Comparison of ENCODE assay signal across 11 cellular contexts in genomic region chr4:98510757-98511517, GRCh38.
DNase-seq lines count a peak whose midpoint lies in the region; ATAC-seq, FAIRE-seq and TF ChIP-seq lines count a peak whose summit lies in the region.
"Had no signal": no experiment of that assay in that cellular context is flagged by ENCODE, and none has a peak within 500 bp of the region (broad histone marks: within the 10 kb centered on the region; RNA-seq: fewer than 3 reads in every experiment).

No MANE protein-coding gene starts in this region.

- POLR2A ChIA-PET in activated CD8-positive, alpha-beta T cell treated with anti-CD3 and anti-CD28 coated beads for 36 hours (lab: Charles Lee) = interaction anchor here (1.5 kb wide), 1 partner anchor 43 kb away, joined by 3 read pairs; no protein-coding TSS in a partner anchor

- DNase-seq in stimulated activated CD4-positive, alpha-beta T cell treated with anti-CD3 and anti-CD28 coated beads, Interleukin-1b, Interleukin-23, amount 100 ng/mL, for 48 hours = peak; percentile 50
- DNase-seq in stimulated activated CD4-positive, alpha-beta T cell treated with anti-CD3 and anti-CD28 coated beads, Interleukin-4, amount 100 ng/mL, for 4 hours = no peak
- peak; percentile 57 for DNase-seq in activated CD8-positive, alpha-beta T cell treated with anti-CD3 and anti-CD28 coated beads for 36 hours
- DNase-seq in fibroblast of lung (ENCODE audit: low read depth in 2 of 2) (peak; percentile 94 to 95), HTR-8/SVneo (ENCODE audit: insufficient read length, low spot score) (no peak), inferior parietal cortex (ENCODE audit: extremely low spot score) (no peak), dorsolateral prefrontal cortex (no peak), NCI-H1694 (lab: John Stamatoyannopoulos, UW) (no peak)
- DNase-seq: CD4-positive, alpha-beta memory T cell; right cardiac atrium had no signal

- no peak overlapping the region for H3K9ac ChIP-seq in fibroblast of lung (ENCODE audit: insufficient read depth, low read length)

- no peaks in the 10 kb centered on the region for H3K27me3 Mint-ChIP-seq in activated CD8-positive, alpha-beta T cell treated with anti-CD3 and anti-CD28 coated beads for 36 hours
- H3K27me3 Mint-ChIP-seq: CD4-positive, alpha-beta memory T cell had no signal

- peaks cover 59% of the 10 kb centered on the region for H3K4me1 Mint-ChIP-seq in activated CD8-positive, alpha-beta T cell treated with anti-CD3 and anti-CD28 coated beads for 36 hours (ENCODE audit: low read depth)

- no peaks in the 10 kb centered on the region for H3K9me3 Mint-ChIP-seq in activated CD8-positive, alpha-beta T cell treated with anti-CD3 and anti-CD28 coated beads for 36 hours
- H3K9me3 Mint-ChIP-seq: CD4-positive, alpha-beta memory T cell had no signal

- peak overlapping the region; percentile 0 for H3K4me3 Mint-ChIP-seq in activated CD8-positive, alpha-beta T cell treated with anti-CD3 and anti-CD28 coated beads for 36 hours

- no peak overlapping the region for H2AFZ ChIP-seq in fibroblast of lung (ENCODE audit: low read length)

- peaks cover 4% of the 10 kb centered on the region for H3K36me3 Mint-ChIP-seq in activated CD8-positive, alpha-beta T cell treated with anti-CD3 and anti-CD28 coated beads for 36 hours (ENCODE audit: low read depth)

- no peak for TF ChIP-seq CTCF in activated CD8-positive, alpha-beta T cell treated with anti-CD3 and anti-CD28 coated beads for 36 hours (IDR thresholded peaks at IDR 0.05)
- TF ChIP-seq CTCF in fibroblast of lung (conservative IDR thresholded peaks at IDR 0.05 in 1 of 2, IDR thresholded peaks at IDR 0.05 in 1 of 2; ENCODE audit: low read depth in 1 of 2, low read length in 2 of 2) (no peak), dorsolateral prefrontal cortex (IDR thresholded peaks at IDR 0.05 in 54 of 56, conservative IDR thresholded peaks at IDR 0.05 in 2 of 56; ENCODE audit: low read depth in 1 of 56, partially characterized antibody in 56 of 56) (no peak)

- H3K79me2 ChIP-seq in fibroblast of lung (ENCODE audit: control insufficient read depth, insufficient read depth, low read length) = peaks cover 52% of the 10 kb centered on the region

- H3K4me2 ChIP-seq in fibroblast of lung (ENCODE audit: extremely low read depth, insufficient read depth, low read length) = peak overlapping the region; percentile 16

- peak overlapping the region; percentile 38 for H3K27ac ChIP-seq in fibroblast of lung (ENCODE audit: insufficient read depth, low read length)
- H3K27ac ChIP-seq in dorsolateral prefrontal cortex = peak overlapping the region in 8 of 59 donors; percentile 3 to 43 (median 12)

- peak overlapping the region; percentile 58 for H3K27ac Mint-ChIP-seq in activated CD8-positive, alpha-beta T cell treated with anti-CD3 and anti-CD28 coated beads for 36 hours

- H3K4me3 ChIP-seq in fibroblast of lung (replicated peaks in 1 of 4; ENCODE audit: control extremely low read depth in 1 of 4, insufficient read depth in 1 of 4, low read depth in 3 of 4, low read length in 4 of 4) (peak overlapping the region in 1 of 4 experiments; percentile 11), dorsolateral prefrontal cortex (no peak overlapping the region)

- CTCF ChIA-PET in activated CD8-positive, alpha-beta T cell treated with anti-CD3 and anti-CD28 coated beads for 36 hours (lab: Charles Lee) = interaction anchor here (1.2 kb wide), 1 partner anchor 40 kb away, joined by 3 read pairs; no protein-coding TSS in a partner anchor

- intact Hi-C loops in activated CD8-positive, alpha-beta T cell treated with anti-CD3 and anti-CD28 coated beads for 36 hours (cut with micrococcal nuclease) = loop anchor here (5.0 kb wide), 1 partner anchor 91 kb away; no protein-coding TSS in a partner anchor
- intact Hi-C loops in dorsolateral prefrontal cortex (cut with DNase I) = no loop called here

- ATAC-seq in activated CD8-positive, alpha-beta T cell treated with anti-CD3 and anti-CD28 coated beads for 36 hours = peak; percentile 79
- ATAC-seq: right cardiac atrium had no signal

- no peak for FAIRE-seq in HTR-8/SVneo (lab: Jason Lieb, UNC)
- FAIRE-seq: islet of Langerhans had no signal

- H4K20me1 ChIP-seq in fibroblast of lung (ENCODE audit: control insufficient read depth, extremely low read depth, insufficient read depth, low read length) = no peaks in the 10 kb centered on the region

- H3K4me1 ChIP-seq in fibroblast of lung (ENCODE audit: control insufficient read depth, extremely low read depth, insufficient read depth, low read length) = peaks cover 13% of the 10 kb centered on the region

- H3K36me3 ChIP-seq in fibroblast of lung (ENCODE audit: control insufficient read depth, insufficient read depth, low read length) = no peaks in the 10 kb centered on the region

- H3K27me3 ChIP-seq in fibroblast of lung (ENCODE audit: control insufficient read depth, insufficient read depth, low read length) (no peaks in the 10 kb centered on the region), dorsolateral prefrontal cortex (no peaks in the 10 kb centered on the region)

- H3K9me3 ChIP-seq in fibroblast of lung (ENCODE audit: control insufficient read depth, insufficient read depth, low read depth, low read length) = no peaks in the 10 kb centered on the region

Comparison
In these comparisons a context has a peak if more than half of its experiments do, and no peak if none do; other contexts are left out.
1. DNase-seq: peak in stimulated activated CD4-positive, alpha-beta T cell treated with anti-CD3 and anti-CD28 coated beads, Interleukin-1b, Interleukin-23, amount 100 ng/mL, for 48 hours (single experiment), activated CD8-positive, alpha-beta T cell treated with anti-CD3 and anti-CD28 coated beads for 36 hours (single experiment) and fibroblast of lung (2 of 2); none in stimulated activated CD4-positive, alpha-beta T cell treated with anti-CD3 and anti-CD28 coated beads, Interleukin-4, amount 100 ng/mL, for 4 hours (0 of 2), HTR-8/SVneo (single experiment), inferior parietal cortex (single experiment), dorsolateral prefrontal cortex (0 of 10) and NCI-H1694 (single experiment).